ENCODE assay signal across 24 cellular contexts in genomic region chr3:176463610-176464009, GRCh38.
A peak's percentile ranks its signal among the peaks of the same experiment; 100 is the strongest.
DNase-seq lines count a peak whose midpoint lies in the region; ATAC-seq, FAIRE-seq and TF ChIP-seq lines count a peak whose summit lies in the region.
"Had no signal": no experiment of that assay in that cellular context is flagged by ENCODE, and none has a peak within 500 bp of the region (broad histone marks: within the 10 kb centered on the region; RNA-seq: fewer than 3 reads in every experiment).

No MANE protein-coding gene starts in this region.

- no peaks in the 10 kb centered on the region for H3K27me3 Mint-ChIP-seq in activated naive CD8-positive, alpha-beta T cell treated with anti-CD3 and anti-CD28 coated beads for 36 hours
- H3K27me3 Mint-ChIP-seq: CD4-positive, alpha-beta memory T cell; CD4-positive, CD25-positive, alpha-beta regulatory T cell; CD8-positive, alpha-beta memory T cell had no signal

- no peak for TF ChIP-seq RAD21 in HepG2 (CRISPR knock-in tag; IDR thresholded peaks at IDR 0.05)
- TF ChIP-seq RAD21 in K562 (CRISPR knock-in tag; conservative IDR thresholded peaks at IDR 0.05 in 1 of 2, IDR thresholded peaks at IDR 0.05 in 1 of 2): no peak

- no peak overlapping the region for H2AFZ ChIP-seq in HepG2 (ENCODE audit: low read length)
- H2AFZ ChIP-seq in K562 (ENCODE audit: low read depth, low read length): no peak overlapping the region

- no peak for DNase-seq in HepG2 (ENCODE audit: low spot score)
- DNase-seq in right lobe of liver: no peak
- DNase-seq in K562 (ENCODE audit: extremely low read depth in 1 of 4, low spot score in 3 of 4): no peak
- no peak for DNase-seq in DMS153 (lab: John Stamatoyannopoulos, UW)
- no peak for DNase-seq in activated naive CD8-positive, alpha-beta T cell treated with anti-CD3 and anti-CD28 coated beads for 36 hours
- DNase-seq: ACHN; BE2C; C1 segment of cervical spinal cord; CD4-positive, alpha-beta memory T cell; CD4-positive, CD25-positive, alpha-beta regulatory T cell; CD8-positive, alpha-beta memory T cell; COR-L47; DMS53; DMS79; DND-41; EL; GDM1 had no signal

- no peak for FAIRE-seq in HepG2 (lab: Jason Lieb, UNC)
- no peak for FAIRE-seq in K562 (lab: Jason Lieb, UNC)
- FAIRE-seq: D721Med, GM12878, GM12892, GM18507 had no signal

- H4K20me1 ChIP-seq in HepG2 (ENCODE audit: insufficient read depth, low read length) (no peaks in the 10 kb centered on the region), K562 (replicated peaks; ENCODE audit: control insufficient read depth, insufficient read depth, low read length) (no peaks in the 10 kb centered on the region)
- H4K20me1 ChIP-seq: BLaER1 had no signal

- H3K36me3 Mint-ChIP-seq in activated naive CD8-positive, alpha-beta T cell treated with anti-CD3 and anti-CD28 coated beads for 36 hours: no peaks in the 10 kb centered on the region
- H3K36me3 Mint-ChIP-seq: CD14-positive monocyte; CD4-positive, alpha-beta memory T cell; CD4-positive, CD25-positive, alpha-beta regulatory T cell; CD8-positive, alpha-beta memory T cell had no signal

- in situ Hi-C loops in HepG2 (cut with HindIII; ENCODE audit: extremely low pct_ligation_motif_present, low pct_unique_long_range_greater_than_20kb) (no loop called here), K562 (cut with MboI) (no loop called here)

- no peak overlapping the region for H3K4me3 ChIP-seq in HepG2 (replicated peaks in 1 of 3; ENCODE audit: insufficient read depth in 1 of 3, low read depth in 2 of 3, low read length in 3 of 3)
- H3K4me3 ChIP-seq in right lobe of liver: no peak overlapping the region
- H3K4me3 ChIP-seq in K562: no peak overlapping the region
- H3K4me3 ChIP-seq: BLaER1, GM12878 had no signal

- H3K9me3 Mint-ChIP-seq in activated naive CD8-positive, alpha-beta T cell treated with anti-CD3 and anti-CD28 coated beads for 36 hours: no peaks in the 10 kb centered on the region

- CTCF ChIA-PET in HepG2 (lab: Yijun Ruan, JAX; ENCODE audit: low intra/inter-chr PET ratio, low total read pairs) (no interaction called here), K562 (lab: Yijun Ruan, JAX; ENCODE audit: low intra/inter-chr PET ratio) (no interaction called here)

- ATAC-seq in HepG2: no peak
- no peak for ATAC-seq in right lobe of liver
- ATAC-seq in K562: no peak
- ATAC-seq: GM12878 had no signal

- no TSS peak for BruUV-seq in HepG2 (replicated peaks; lab: Mats Ljungman, UMichigan)
- BruUV-seq in K562 (replicated peaks; lab: Mats Ljungman, UMichigan): no TSS peak

- intact Hi-C loops in HepG2 (cut with micrococcal nuclease; ENCODE audit: unreplicated experiment): no loop called here
- intact Hi-C loops in right lobe of liver (cut with DNase I): no loop called here
- intact Hi-C loops in K562 (cut with micrococcal nuclease): no loop called here

- H3K4me3 Mint-ChIP-seq in activated naive CD8-positive, alpha-beta T cell treated with anti-CD3 and anti-CD28 coated beads for 36 hours: no peak overlapping the region
- H3K4me3 Mint-ChIP-seq: CD14-positive monocyte; CD4-positive, alpha-beta memory T cell; CD4-positive, CD25-positive, alpha-beta regulatory T cell; CD8-positive, alpha-beta memory T cell had no signal

- no peak overlapping the region for H3K9ac ChIP-seq in HepG2 (ENCODE audit: insufficient read depth, low read depth, low read length)
- no peak overlapping the region for H3K9ac ChIP-seq in K562 (ENCODE audit: insufficient read depth in 1 of 2, low read depth in 2 of 2, low read length in 2 of 2)
- H3K9ac ChIP-seq: BLaER1 had no signal

- H3K9me3 ChIP-seq in HepG2 (ENCODE audit: low read length): peaks cover 66% of the 10 kb centered on the region
- H3K9me3 ChIP-seq in right lobe of liver: no peaks in the 10 kb centered on the region
- H3K9me3 ChIP-seq in K562 (replicated peaks; ENCODE audit: control insufficient read depth, insufficient read depth, low read depth, low read length): no peaks in the 10 kb centered on the region; the same call in 1 of the 2 replicates
- H3K9me3 ChIP-seq: BE2C, BLaER1 had no signal

- H3K4me1 Mint-ChIP-seq in activated naive CD8-positive, alpha-beta T cell treated with anti-CD3 and anti-CD28 coated beads for 36 hours: no peaks in the 10 kb centered on the region
- H3K4me1 Mint-ChIP-seq: CD14-positive monocyte; CD4-positive, alpha-beta memory T cell; CD4-positive, CD25-positive, alpha-beta regulatory T cell; CD8-positive, alpha-beta memory T cell had no signal

- no peak overlapping the region for H3K27ac Mint-ChIP-seq in activated naive CD8-positive, alpha-beta T cell treated with anti-CD3 and anti-CD28 coated beads for 36 hours
- H3K27ac Mint-ChIP-seq: CD14-positive monocyte; CD4-positive, alpha-beta memory T cell; CD4-positive, CD25-positive, alpha-beta regulatory T cell; CD8-positive, alpha-beta memory T cell had no signal

- H3K36me3 ChIP-seq in HepG2 (replicated peaks in 1 of 2; ENCODE audit: control insufficient read depth in 1 of 2, insufficient read depth in 2 of 2, low read length in 2 of 2): no peaks in the 10 kb centered on the region
- no peaks in the 10 kb centered on the region for H3K36me3 ChIP-seq in right lobe of liver
- H3K36me3 ChIP-seq in K562 (ENCODE audit: control insufficient read depth, insufficient read depth, low read length): no peaks in the 10 kb centered on the region
- H3K36me3 ChIP-seq: BE2C, BLaER1 had no signal

- no peaks in the 10 kb centered on the region for H3K4me1 ChIP-seq in HepG2 (ENCODE audit: insufficient read depth, low read length)
- H3K4me1 ChIP-seq in right lobe of liver: no peaks in the 10 kb centered on the region
- H3K4me1 ChIP-seq in K562 (replicated peaks in 1 of 2; ENCODE audit: control insufficient read depth in 2 of 2, insufficient read depth in 2 of 2, low read length in 2 of 2): no peaks in the 10 kb centered on the region
- H3K4me1 ChIP-seq: BE2C, BLaER1 had no signal

- H3K27ac ChIP-seq in HepG2 (ENCODE audit: extremely low read length, insufficient read depth, low read length): no peak overlapping the region
- no peak overlapping the region for H3K27ac ChIP-seq in right lobe of liver
- H3K27ac ChIP-seq in K562 (ENCODE audit: extremely low read depth, low read depth, low read length): no peak overlapping the region
- H3K27ac ChIP-seq: 22Rv1, BLaER1 had no signal

- no peaks in the 10 kb centered on the region for H3K9me1 ChIP-seq in K562 (ENCODE audit: control insufficient read depth, insufficient read depth, low read length)

- TF ChIP-seq CTCF in HepG2 (CRISPR knock-in tag; IDR thresholded peaks at IDR 0.05) (no peak), right lobe of liver (IDR thresholded peaks at IDR 0.05) (no peak), K562 (IDR thresholded peaks at IDR 0.05 in 2 of 3, conservative IDR thresholded peaks at IDR 0.05 in 1 of 3; ENCODE audit: insufficient read depth in 2 of 3, low read depth in 1 of 3, low read length in 3 of 3) (no peak)

- H3K79me2 ChIP-seq in HepG2 (ENCODE audit: insufficient read depth, low read length) (no peaks in the 10 kb centered on the region), K562 (ENCODE audit: control insufficient read depth, insufficient read depth, low read length) (no peaks in the 10 kb centered on the region)

- WGBS in HepG2 (ENCODE audit: low lambda C conversion rate): 0% methylated on average over 2 of the region's 2 CpGs
- WGBS in right lobe of liver (ENCODE audit: insufficient coverage, low coverage, low lambda C conversion rate, missing lambda C conversion rate): 8% methylated on average over 2 of the region's 2 CpGs
- WGBS in K562 (ENCODE audit: insufficient coverage, low coverage, missing lambda C conversion rate): 0% methylated on average over 2 of the region's 2 CpGs

- H3K4me2 ChIP-seq in HepG2 (ENCODE audit: low read depth, low read length) (no peak overlapping the region), K562 (ENCODE audit: insufficient read depth, low read length) (no peak overlapping the region)
- H3K4me2 ChIP-seq: BLaER1 had no signal

- POLR2A ChIA-PET in HepG2 (lab: Yijun Ruan, JAX) (no interaction called here), K562 (lab: Yijun Ruan, JAX) (no interaction called here)

- TF ChIP-seq EP300 in HepG2 (IDR thresholded peaks at IDR 0.05; ENCODE audit: low read depth in 2 of 2, low read length in 2 of 2): no peak
- TF ChIP-seq EP300 in HepG2 (CRISPR knock-in tag; IDR thresholded peaks at IDR 0.05; ENCODE audit: borderline replicate concordance): no peak
- no peak for TF ChIP-seq EP300 in K562 (IDR thresholded peaks at IDR 0.05; ENCODE audit: low read length)

- no peak for TF ChIP-seq POLR2A in HepG2 (IDR thresholded peaks at IDR 0.05; ENCODE audit: insufficient read depth in 1 of 2, low read depth in 2 of 2, low read length in 2 of 2)
- no peak for TF ChIP-seq POLR2A in right lobe of liver (IDR thresholded peaks at IDR 0.05)
- TF ChIP-seq POLR2A in K562 (conservative IDR thresholded peaks at IDR 0.05): no peak

- no peaks in the 10 kb centered on the region for H3K27me3 ChIP-seq in HepG2 (ENCODE audit: control insufficient read depth in 1 of 2, insufficient read depth in 2 of 2, low read length in 2 of 2)
- H3K27me3 ChIP-seq in right lobe of liver: no peaks in the 10 kb centered on the region
- no peaks in the 10 kb centered on the region for H3K27me3 ChIP-seq in K562 (ENCODE audit: control insufficient read depth in 2 of 2, insufficient read depth in 2 of 2, low read length in 2 of 2)
- H3K27me3 ChIP-seq: BE2C, BLaER1 had no signal

TF ChIP-seq in HepG2, 621 proteins besides CTCF, POLR2A, EP300 and RAD21 (continues in another document):
- TF ChIP-seq MAFK (conservative IDR thresholded peaks at IDR 0.05 in 1 of 2, IDR thresholded peaks at IDR 0.05 in 1 of 2; ENCODE audit: low read length in 2 of 2): peak; percentile 83 to 95
- peak; percentile 88 for TF ChIP-seq MAFF (IDR thresholded peaks at IDR 0.05; ENCODE audit: low read depth, low read length)

TF ChIP-seq in K562, 482 proteins besides CTCF, POLR2A, EP300 and RAD21 (continues in another document):
- TF ChIP-seq TFE3 (CRISPR knock-in tag; IDR thresholded peaks at IDR 0.05): no peak
- peak; percentile 78 for TF ChIP-seq MAFF (IDR thresholded peaks at IDR 0.05; ENCODE audit: low read length)
- TF ChIP-seq SIRT6 (IDR thresholded peaks at IDR 0.05; ENCODE audit: low read depth, low read length): no peak
- no peak for TF ChIP-seq NR2C2 (CRISPR knock-in tag; IDR thresholded peaks at IDR 0.05)
- no peak for TF ChIP-seq NR2C2 (tag; IDR thresholded peaks at IDR 0.05)
- no peak for TF ChIP-seq NR2C1 (IDR thresholded peaks at IDR 0.05)
- no peak for TF ChIP-seq NR2C1 (tag; IDR thresholded peaks at IDR 0.05)

Comparison
In these comparisons a context has a peak if more than half of its experiments do, and no peak if none do; other contexts are left out.
1. Of the 241 proteins assayed by ChIP-seq in both HepG2 and K562: peak only in HepG2: none; only in K562: MAFG; in both: MAFF and MAFK; in neither: 238.